11 cellular contexts compared by ENCODE assay signal in the genomic region with DNA sequence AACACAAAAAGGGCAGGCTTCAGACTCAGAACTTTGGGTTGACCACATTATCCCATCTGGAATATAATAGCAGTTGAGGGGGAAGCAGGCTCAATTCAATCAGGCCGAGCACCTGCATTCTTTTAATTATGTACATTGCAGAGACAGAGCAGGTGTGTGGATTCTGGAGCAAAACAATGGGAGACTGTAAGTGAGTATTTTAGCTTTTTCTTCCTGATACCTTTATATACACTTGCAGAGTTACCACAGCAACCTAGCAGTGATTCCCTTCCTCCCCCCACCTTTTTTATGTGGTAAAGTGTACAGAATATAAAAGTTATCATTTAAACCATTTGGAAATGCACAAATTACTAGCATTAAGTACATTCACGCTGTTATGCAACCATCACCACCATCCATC. TPM values are rescaled to one million over a fixed set of nuclear protein-coding genes. Genes with fewer than 3 reads are reported as not detected.
DNase-seq lines count a peak whose midpoint lies in the region; ATAC-seq and TF ChIP-seq lines count a peak whose summit lies in the region.
"Not testable (repeated sequence)": the region's sequence is repeated elsewhere in the genome, so short reads cannot be mapped to it uniquely, and the experiment has no call there.
"Had no signal": no experiment of that assay in that cellular context is flagged by ENCODE, and none has a peak within 500 bp of the region (broad histone marks: within the 10 kb centered on the region; RNA-seq: fewer than 3 reads in every experiment).

No MANE protein-coding gene starts in this region.

- peak; percentile 63 for DNase-seq in NCI-H2081 treated with DMSO at 0.1 percent for 48 hours (lab: John Stamatoyannopoulos, UW)
- not testable (repeated sequence) for DNase-seq in left colon, mucosa of descending colon

- ATAC-seq in left colon (peak; percentile 61), mucosa of descending colon (peak; percentile 80)

- H3K4me3 ChIP-seq in mucosa of descending colon: not testable (repeated sequence)

- H3K36me3 ChIP-seq in mucosa of descending colon (ENCODE audit: low read depth): not testable (repeated sequence)

- intact Hi-C loops in left colon (cut with DNase I, micrococcal nuclease); mucosa of descending colon (cut with DNase I, micrococcal nuclease): not testable (repeated sequence)

- not testable (repeated sequence) for H3K9me3 ChIP-seq in mucosa of descending colon

- not testable (repeated sequence) for H3K4me1 ChIP-seq in mucosa of descending colon (ENCODE audit: low read depth)

- not testable (repeated sequence) for TF ChIP-seq CTCF in mucosa of descending colon (IDR thresholded peaks at IDR 0.05)

RNA-seq across cellular contexts. Expression of a gene that starts 6.8 kb away (rescaled TPM):
- total RNA-seq in left colon (10 to 100 TPM; 36.8 to 47.7 TPM), mucosa of descending colon (10 to 100 TPM; 23.7 to 91.5 (median 53.9) TPM)
- total RNA-seq: A172; A673; Caco-2; CD4-positive, alpha-beta memory T cell; CD4-positive, alpha-beta T cell; CD4-positive, CD25-positive, alpha-beta regulatory T cell; CD8-positive, alpha-beta memory T cell; Daoy had no signal
